In genomic region chr7:50393547-50394252, GRCh38 we compare ENCODE assay signal across 8 cellular contexts. TPM values are rescaled to one million over a fixed set of nuclear protein-coding genes. Genes with fewer than 3 reads are reported as not detected.
A peak's percentile ranks its signal among the peaks of the same experiment; 100 is the strongest.
DNase-seq lines count a peak whose midpoint lies in the region; ATAC-seq and TF ChIP-seq lines count a peak whose summit lies in the region.

No MANE protein-coding gene starts in this region.

- peaks cover 65% of the 10 kb centered on the region for H3K36me3 Mint-ChIP-seq in activated naive CD4-positive, alpha-beta T cell treated with anti-CD3 and anti-CD28 coated beads for 36 hours (ENCODE audit: low read depth)
- H3K36me3 Mint-ChIP-seq in progenitor cell of endocrine pancreas (ENCODE audit: insufficient read depth): no peaks in the 10 kb centered on the region

- H4K20me1 ChIP-seq in OCI-LY1 (ENCODE audit: insufficient read depth, low read length): no peaks in the 10 kb centered on the region

- no peak for TF ChIP-seq CTCF in OCI-LY1 (IDR thresholded peaks at IDR 0.05; ENCODE audit: low read length)
- TF ChIP-seq CTCF in brain microvascular endothelial cell (IDR thresholded peaks at IDR 0.05; ENCODE audit: low read depth, low read length, missing control alignments): no peak
- no peak for TF ChIP-seq CTCF in progenitor cell of endocrine pancreas (IDR thresholded peaks at IDR 0.05; ENCODE audit: unreplicated experiment)

- H3K4me1 Mint-ChIP-seq in activated naive CD4-positive, alpha-beta T cell treated with anti-CD3 and anti-CD28 coated beads for 36 hours (ENCODE audit: low read depth): peaks cover 91% of the 10 kb centered on the region
- H3K4me1 Mint-ChIP-seq in progenitor cell of endocrine pancreas (ENCODE audit: low read depth): no peaks in the 10 kb centered on the region

- no peaks in the 10 kb centered on the region for H3K27me3 Mint-ChIP-seq in activated naive CD4-positive, alpha-beta T cell treated with anti-CD3 and anti-CD28 coated beads for 36 hours (ENCODE audit: low read depth)
- H3K27me3 Mint-ChIP-seq in progenitor cell of endocrine pancreas: peaks cover 5% of the 10 kb centered on the region

- H2AFZ ChIP-seq in OCI-LY1 (ENCODE audit: low read length): no peak overlapping the region

- peak; percentile 39 for ATAC-seq in GM21423 (IDR thresholded peaks at IDR 0.05; ENCODE audit: unreplicated experiment)
- peak; percentile 1 for ATAC-seq in stimulated activated naive CD8-positive, alpha-beta T cell treated with anti-CD3 and anti-CD28 coated beads, Interleukin-15, Interleukin-2, amounts not matched to agents 100 U/mL and 50 U/mL, for 24 hours
- ATAC-seq in GM18873 (IDR thresholded peaks at IDR 0.05; ENCODE audit: low FRiP score, unreplicated experiment): no peak

- H3K4me3 Mint-ChIP-seq in activated naive CD4-positive, alpha-beta T cell treated with anti-CD3 and anti-CD28 coated beads for 36 hours: peak overlapping the region; percentile 5
- H3K4me3 Mint-ChIP-seq in progenitor cell of endocrine pancreas (ENCODE audit: low read depth): no peak overlapping the region

- no peaks in the 10 kb centered on the region for H3K9me3 Mint-ChIP-seq in activated naive CD4-positive, alpha-beta T cell treated with anti-CD3 and anti-CD28 coated beads for 36 hours
- H3K9me3 Mint-ChIP-seq in progenitor cell of endocrine pancreas (ENCODE audit: low read depth): no peaks in the 10 kb centered on the region

- H3K9me2 ChIP-seq in OCI-LY1 (ENCODE audit: low read depth, low read length): no peaks in the 10 kb centered on the region

- intact Hi-C loops in activated naive CD4-positive, alpha-beta T cell treated with anti-CD3 and anti-CD28 coated beads for 36 hours (cut with micrococcal nuclease): loop anchor here (1.0 to 2.0 kb wide), 6 partner anchors 22 to 245 kb away; no protein-coding TSS in a partner anchor

- CTCF ChIA-PET in activated naive CD4-positive, alpha-beta T cell treated with anti-CD3 and anti-CD28 coated beads for 36 hours (lab: Charles Lee): interaction anchor here (0.6 to 1.8 kb wide), 6 partner anchors 9 to 248 kb away, joined by 3 to 6 read pairs (median 3); no protein-coding TSS in a partner anchor

- H3K79me2 ChIP-seq in OCI-LY1 (ENCODE audit: insufficient read depth, low read length): no peaks in the 10 kb centered on the region

- DNase-seq in activated naive CD4-positive, alpha-beta T cell treated with anti-CD3 and anti-CD28 coated beads for 36 hours: peak; percentile 55
- DNase-seq in stimulated activated naive CD8-positive, alpha-beta T cell treated with anti-CD3 and anti-CD28 coated beads, Interleukin-15, Interleukin-2, amounts not matched to agents 100 U/mL and 50 U/mL, for 24 hours: peak; percentile 63
- DNase-seq in brain microvascular endothelial cell: no peak
- DNase-seq in progenitor cell of endocrine pancreas (ENCODE audit: low spot score, unreplicated experiment): no peak
- DNase-seq in NCI-H1105 (lab: John Stamatoyannopoulos, UW): no peak

- H3K36me3 ChIP-seq in OCI-LY1 (ENCODE audit: insufficient read depth, low read length) (peaks cover 99% of the 10 kb centered on the region), brain microvascular endothelial cell (replicated peaks) (no peaks in the 10 kb centered on the region)

- no peak overlapping the region for H3K9ac ChIP-seq in OCI-LY1 (ENCODE audit: low read length)

- H3K27me3 ChIP-seq in OCI-LY1 (ENCODE audit: insufficient read depth, low read length) (no peaks in the 10 kb centered on the region), brain microvascular endothelial cell (replicated peaks) (peaks cover 3% of the 10 kb centered on the region)

- H3F3A ChIP-seq in OCI-LY1 (ENCODE audit: insufficient read depth, low read length): peaks cover 6% of the 10 kb centered on the region

- H3K27ac ChIP-seq in OCI-LY1 (ENCODE audit: low read depth, low read length, poor library complexity, severe bottlenecking): peak overlapping the region; percentile 9
- H3K27ac ChIP-seq in brain microvascular endothelial cell: no peak overlapping the region

- H3K9me3 ChIP-seq in OCI-LY1 (ENCODE audit: low read length): no peaks in the 10 kb centered on the region

- peak overlapping the region; percentile 91 for H3K27ac Mint-ChIP-seq in activated naive CD4-positive, alpha-beta T cell treated with anti-CD3 and anti-CD28 coated beads for 36 hours
- no peak overlapping the region for H3K27ac Mint-ChIP-seq in progenitor cell of endocrine pancreas

- H3K4me2 ChIP-seq in OCI-LY1 (ENCODE audit: low read length): no peak overlapping the region

- H3K4me3 ChIP-seq in OCI-LY1 (ENCODE audit: low read depth, low read length, poor library complexity, severe bottlenecking) (no peak overlapping the region), brain microvascular endothelial cell (ENCODE audit: low read depth, low read length) (no peak overlapping the region)

- H3K4me1 ChIP-seq in OCI-LY1 (ENCODE audit: insufficient read depth, low read length, severe bottlenecking): peaks cover 7% of the 10 kb centered on the region

- in situ Hi-C loops in brain microvascular endothelial cell (cut with HindIII; ENCODE audit: low pct_ligation_motif_present, low sequenced_read_pairs): no loop called here

RNA-seq across cellular contexts. Expression of gene FIGNL1, which starts 56.5 kb away (rescaled TPM):
- total RNA-seq in activated naive CD4-positive, alpha-beta T cell treated with anti-CD3 and anti-CD28 coated beads for 36 hours: 10 to 100 TPM; 43.7 to 44.4 TPM
- 26.5 and 26.9 TPM in 2 replicates for total RNA-seq in progenitor cell of endocrine pancreas

Comparison
In these comparisons a context has a peak if more than half of its experiments do, and no peak if none do; other contexts are left out.
1. DNase-seq: peak in activated naive CD4-positive, alpha-beta T cell treated with anti-CD3 and anti-CD28 coated beads for 36 hours (single experiment) and stimulated activated naive CD8-positive, alpha-beta T cell treated with anti-CD3 and anti-CD28 coated beads, Interleukin-15, Interleukin-2, amounts not matched to agents 100 U/mL and 50 U/mL, for 24 hours (single experiment); none in brain microvascular endothelial cell (single experiment), progenitor cell of endocrine pancreas (single experiment) and NCI-H1105 (single experiment).